In the genomic region with DNA sequence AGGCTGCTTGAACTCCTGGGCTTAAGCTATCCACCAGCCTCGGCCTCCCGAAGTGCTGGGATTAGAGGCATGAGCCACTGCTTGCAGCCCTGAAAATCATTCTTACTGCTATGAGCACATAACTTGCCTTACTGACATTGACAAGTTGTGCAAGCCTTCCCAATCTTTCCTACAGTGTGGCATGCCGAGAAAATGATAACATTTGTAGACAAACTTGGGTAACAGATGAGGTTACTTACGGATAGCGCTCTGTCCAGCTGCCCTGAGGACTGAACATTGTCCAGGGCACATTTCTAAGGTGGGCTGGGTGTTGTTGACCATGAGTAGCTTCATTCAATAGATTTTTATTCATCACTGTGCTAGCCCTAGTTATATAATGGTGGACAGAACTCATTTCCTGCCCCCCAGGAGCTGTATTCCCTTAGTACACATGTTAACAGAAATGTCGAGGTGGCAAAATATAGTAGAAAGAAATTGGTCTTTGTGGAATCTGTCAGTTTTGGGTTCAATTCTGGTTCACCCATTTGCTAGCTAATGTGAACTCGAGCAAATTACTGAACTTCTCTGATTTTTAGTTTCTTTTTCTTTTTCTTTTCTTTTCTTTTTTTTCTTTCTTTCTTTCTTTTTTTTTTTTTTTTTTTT, we compare ENCODE assay signal across 26 cellular contexts.
"Had no signal": no experiment of that assay in that cellular context is flagged by ENCODE, and none has a peak within 500 bp of the region (broad histone marks: within the 10 kb centered on the region; RNA-seq: fewer than 3 reads in every experiment).

No MANE protein-coding gene starts in this region.

- H3K27ac ChIP-seq: coronary artery, esophagus muscularis mucosa, heart right ventricle, left ventricle myocardium inferior, lower lobe of right lung, psoas muscle, skin epidermis, spleen, suprapubic skin, thyroid gland, vagina had no signal

- H3K36me3 ChIP-seq: esophagus muscularis mucosa, heart right ventricle, left ventricle myocardium inferior, lower lobe of right lung, spleen, suprapubic skin, thyroid gland, vagina had no signal

- H3K4me1 ChIP-seq: esophagus muscularis mucosa, left ventricle myocardium inferior, psoas muscle, suprapubic skin, thyroid gland, vagina had no signal

- H3K27me3 Mint-ChIP-seq: stimulated activated memory B cell treated with anti-CD40 and anti-IgM and Interleukin-4, amounts not matched to agents 10 μg/mL and 1 μg/mL and 100 μg/mL, for 72 hours; stimulated activated naive CD8-positive, alpha-beta T cell treated with anti-CD3 and anti-CD28 coated beads, Interleukin-15, Interleukin-2, amounts not matched to agents 100 ng/mL and 50 ng/mL, for 24 hours had no signal

- H3K4me3 ChIP-seq: coronary artery, esophagus muscularis mucosa, heart right ventricle, left ventricle myocardium inferior, lower lobe of right lung, psoas muscle, skin epidermis, spleen, suprapubic skin, thyroid gland, vagina had no signal

- H3K27me3 ChIP-seq: esophagus muscularis mucosa, heart right ventricle, spleen, suprapubic skin, thyroid gland, vagina had no signal

- FAIRE-seq: endothelial cell of umbilical vein, keratinocyte had no signal

- H3K9me3 Mint-ChIP-seq: naive thymus-derived CD8-positive, alpha-beta T cell; nephron progenitor cell; stimulated activated memory B cell treated with anti-CD40 and anti-IgM and Interleukin-4, amounts not matched to agents 10 μg/mL and 1 μg/mL and 100 μg/mL, for 72 hours; stimulated activated naive CD8-positive, alpha-beta T cell treated with anti-CD3 and anti-CD28 coated beads, Interleukin-15, Interleukin-2, amounts not matched to agents 100 ng/mL and 50 ng/mL, for 24 hours had no signal

- H3K4me3 Mint-ChIP-seq: naive thymus-derived CD8-positive, alpha-beta T cell; nephron progenitor cell; stimulated activated memory B cell treated with anti-CD40 and anti-IgM and Interleukin-4, amounts not matched to agents 10 μg/mL and 1 μg/mL and 100 μg/mL, for 72 hours; stimulated activated naive CD8-positive, alpha-beta T cell treated with anti-CD3 and anti-CD28 coated beads, Interleukin-15, Interleukin-2, amounts not matched to agents 100 ng/mL and 50 ng/mL, for 24 hours had no signal

- DNase-seq: dermis blood vessel endothelial cell; effector memory CD4-positive, alpha-beta T cell; foreskin melanocyte; glutamatergic neuron; heart right ventricle; hypothalamus; left ventricle myocardium inferior; lower lobe of right lung; naive thymus-derived CD8-positive, alpha-beta T cell; nephron progenitor cell; nucleus accumbens; psoas muscle; right cardiac atrium; spleen; stimulated activated CD4-positive, alpha-beta T cell treated with anti-CD3 and anti-CD28 coated beads, Interleukin-4, amount 100 ng/mL, for 4 hours; thyroid gland; trophoblast cell had no signal

- ATAC-seq: heart right ventricle; lower lobe of right lung; naive thymus-derived CD8-positive, alpha-beta T cell; psoas muscle; right cardiac atrium; stimulated activated memory B cell treated with anti-CD40 and anti-IgM and Interleukin-4, amounts not matched to agents 10 μg/mL and 1 μg/mL and 100 μg/mL, for 72 hours had no signal

- H3K36me3 Mint-ChIP-seq: naive thymus-derived CD8-positive, alpha-beta T cell; stimulated activated memory B cell treated with anti-CD40 and anti-IgM and Interleukin-4, amounts not matched to agents 10 μg/mL and 1 μg/mL and 100 μg/mL, for 72 hours had no signal

- H3K27ac Mint-ChIP-seq: naive thymus-derived CD8-positive, alpha-beta T cell; nephron progenitor cell; stimulated activated memory B cell treated with anti-CD40 and anti-IgM and Interleukin-4, amounts not matched to agents 10 μg/mL and 1 μg/mL and 100 μg/mL, for 72 hours; stimulated activated naive CD8-positive, alpha-beta T cell treated with anti-CD3 and anti-CD28 coated beads, Interleukin-15, Interleukin-2, amounts not matched to agents 100 ng/mL and 50 ng/mL, for 24 hours had no signal

- H3K9me3 ChIP-seq: esophagus muscularis mucosa, heart right ventricle, left ventricle myocardium inferior, lower lobe of right lung, psoas muscle, spleen, suprapubic skin, thyroid gland, vagina had no signal
